Comparison of ENCODE assay signal across 11 cellular contexts in genomic region chrX:105837227-105837626, GRCh38. TPM values are rescaled to one million over a fixed set of nuclear protein-coding genes. Genes with fewer than 3 reads are reported as not detected.
A peak's percentile ranks its signal among the peaks of the same experiment; 100 is the strongest.
DNase-seq lines count a peak whose midpoint lies in the region; ATAC-seq and TF ChIP-seq lines count a peak whose summit lies in the region.
"Had no signal": no experiment of that assay in that cellular context is flagged by ENCODE, and none has a peak within 500 bp of the region (broad histone marks: within the 10 kb centered on the region; RNA-seq: fewer than 3 reads in every experiment).

No MANE protein-coding gene starts in this region.

- peak overlapping the region in 1 of 10 donors; percentile 7 for H3K27ac ChIP-seq in heart right ventricle

- 14 to 22% methylated on average over 2 of the region's 2 CpGs for WGBS in heart right ventricle, 2 donors

- intact Hi-C loops in heart right ventricle (cut with DNase I), result no loop called here

- H3K4me1 ChIP-seq in heart right ventricle, result no peaks in the 10 kb centered on the region

- no peaks in the 10 kb centered on the region for H3K9me3 ChIP-seq in heart right ventricle

- no peak for TF ChIP-seq CTCF in heart right ventricle (IDR thresholded peaks at IDR 0.05)

- DNase-seq in HS-5 (ENCODE audit: low read depth) (peak; percentile 49), astrocyte of the hippocampus (ENCODE audit: low read depth, low spot score) (peak; percentile 94), heart right ventricle (peak; percentile 25 to 71), renal cortical epithelial cell (ENCODE audit: low read depth) (peak; percentile 94), SKM-1 (lab: John Stamatoyannopoulos, UW; ENCODE audit: unreplicated experiment) (no peak)
- DNase-seq: activated CD4-positive, alpha-beta T cell treated with anti-CD3 and anti-CD28 coated beads, Interleukin-2, amount 10 ng/mL, durations not matched to agents 24 days and 14 days; cerebellar nuclear complex; stimulated activated CD4-positive, alpha-beta T cell treated with anti-CD3 and anti-CD28 coated beads, Interleukin-2, amount 100 ng/mL, for 24 hours had no signal

- ATAC-seq in heart right ventricle, result peak; percentile 58 to 86 (median 76)
- ATAC-seq in GM21367 (IDR thresholded peaks at IDR 0.05; ENCODE audit: unreplicated experiment), result no peak
- ATAC-seq in GM21619 (IDR thresholded peaks at IDR 0.05; ENCODE audit: unreplicated experiment), result no peak
- no peak for ATAC-seq in GM21576 (IDR thresholded peaks at IDR 0.05; ENCODE audit: unreplicated experiment)

- no peak overlapping the region for H3K4me3 ChIP-seq in heart right ventricle

- H3K36me3 ChIP-seq in heart right ventricle, result no peaks in the 10 kb centered on the region

- peaks cover 0 to 32% (median 0%) of the 10 kb centered on the region in 7 donors for H3K27me3 ChIP-seq in heart right ventricle

RNA-seq across cellular contexts. Expression of gene NRK, which starts 14.9 kb away (rescaled TPM):
- 1 to 10 TPM in 9 of 10 donors, under 1 TPM in 1; 0.62 to 4.2 (median 2.4) TPM for total RNA-seq in heart right ventricle
- polyA plus RNA-seq in heart right ventricle, result 1 to 10 TPM in 1 of 2 donors, under 1 TPM in 1; 0.25 to 1.2 TPM
- total RNA-seq in renal cortical epithelial cell, result 16.1 and 39.2 TPM in 2 replicates
- total RNA-seq: activated CD4-positive, alpha-beta T cell treated with anti-CD3 and anti-CD28 coated beads, Interleukin-2, amount 10 ng/mL, durations not matched to agents 24 days and 14 days had no signal

Comparison
In these comparisons a context has a peak if more than half of its experiments do, and no peak if none do; other contexts are left out.
1. ATAC-seq: peak in heart right ventricle (8 of 8); none in GM21367 (single experiment), GM21619 (single experiment) and GM21576 (single experiment).